In the genomic region with DNA sequence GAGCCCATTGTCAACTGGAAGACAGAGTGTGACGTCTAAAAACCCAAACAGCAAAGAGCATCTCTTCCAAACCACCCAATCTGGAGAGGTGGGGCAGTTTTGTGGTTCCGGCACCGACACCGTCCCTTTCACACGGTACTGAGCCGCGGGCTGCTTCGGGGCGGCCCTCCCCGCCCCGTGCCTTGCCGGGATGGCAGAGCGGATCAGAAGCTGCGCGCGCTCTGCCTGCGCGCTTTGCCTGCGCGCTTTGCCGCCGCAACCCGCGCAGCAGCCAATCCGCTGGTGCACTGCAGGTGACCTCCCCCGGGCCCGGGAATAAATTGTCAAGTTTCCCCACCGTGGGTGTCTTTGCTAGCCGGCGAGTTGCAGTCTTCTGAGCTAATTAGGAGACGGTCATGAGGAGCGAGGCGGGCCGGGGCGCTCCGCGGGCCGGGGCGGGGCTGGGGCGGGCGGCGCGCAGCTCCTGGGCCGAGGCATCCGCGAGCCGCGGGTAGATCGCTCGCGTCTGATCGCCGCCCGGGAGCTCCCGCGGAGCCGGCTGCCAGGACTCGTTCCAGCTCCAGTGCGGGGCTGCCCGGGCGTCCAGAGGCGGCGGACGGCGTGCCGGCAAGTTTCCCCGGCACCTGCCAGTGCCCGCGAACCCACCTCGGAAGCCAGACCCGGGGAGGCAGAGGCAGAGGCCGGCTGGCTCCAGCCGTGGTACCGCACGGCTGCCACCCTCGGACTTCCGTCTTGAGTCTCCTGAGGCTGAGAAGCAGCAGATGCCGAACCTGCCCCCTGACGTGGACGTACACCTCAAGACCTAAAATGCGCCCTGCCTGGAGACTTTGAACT, we compare ENCODE assay signal across 10 cellular contexts.
DNase-seq lines count a peak whose midpoint lies in the region; ATAC-seq and TF ChIP-seq lines count a peak whose summit lies in the region.
"Had no signal": no experiment of that assay in that cellular context is flagged by ENCODE, and none has a peak within 500 bp of the region (broad histone marks: within the 10 kb centered on the region; RNA-seq: fewer than 3 reads in every experiment).

No MANE protein-coding gene starts in this region.

- no peaks in the 10 kb centered on the region for H3K36me3 ChIP-seq in urinary bladder (ENCODE audit: insufficient read depth)

- peak overlapping the region; percentile 40 for H3K4me3 ChIP-seq in urinary bladder (ENCODE audit: low read depth, low read length)
- H3K4me3 ChIP-seq: K562 had no signal

- H3K4me1 Mint-ChIP-seq in mesothelial cell of epicardium = peaks cover 23% of the 10 kb centered on the region

- peaks cover 6% of the 10 kb centered on the region for H3K9me3 Mint-ChIP-seq in mesothelial cell of epicardium

- TF ChIP-seq CTCF in mesothelial cell of epicardium (IDR thresholded peaks at IDR 0.05; ENCODE audit: unreplicated experiment) = no peak

- H3K4me3 Mint-ChIP-seq in mesothelial cell of epicardium = peak overlapping the region; percentile 61

- peaks cover 54% of the 10 kb centered on the region for H3K27me3 Mint-ChIP-seq in mesothelial cell of epicardium (ENCODE audit: low read depth)

- no peaks in the 10 kb centered on the region for H3K4me1 ChIP-seq in urinary bladder (ENCODE audit: insufficient read depth)

- ATAC-seq in GM18519 (IDR thresholded peaks at IDR 0.05; ENCODE audit: low FRiP score, unreplicated experiment) (peak; percentile 36), GM19452 (IDR thresholded peaks at IDR 0.05; ENCODE audit: unreplicated experiment) (no peak)
- ATAC-seq: K562 had no signal

- peaks cover 9% of the 10 kb centered on the region for H3K36me3 Mint-ChIP-seq in mesothelial cell of epicardium

- DNase-seq in NCI-H1694 treated with DMSO at 0.1 percent for 48 hours (lab: John Stamatoyannopoulos, UW) (peak; percentile 49), caudate nucleus (lab: John Stamatoyannopoulos, UW) (peak in 37 of 61 donors; percentile 5 to 76 (median 45)), mesothelial cell of epicardium (ENCODE audit: low spot score in 2 of 2, unreplicated experiment in 2 of 2) (peak in 1 of 2 experiments; percentile 46), NOMO-1 (lab: John Stamatoyannopoulos, UW; ENCODE audit: unreplicated experiment in 2 of 2) (no peak), NCI-H446 treated with DMSO at 0.1 percent for 48 hours (lab: John Stamatoyannopoulos, UW) (no peak)

- WGBS in urinary bladder = 5% methylated on average over 81 of the region's 81 CpGs

- H3K27ac ChIP-seq in caudate nucleus (ENCODE audit: low read depth, low read length) (no peak overlapping the region), urinary bladder (ENCODE audit: low read depth) (no peak overlapping the region)
- H3K27ac ChIP-seq: epithelial cell of prostate had no signal

- no peak overlapping the region for H3K27ac Mint-ChIP-seq in mesothelial cell of epicardium

Comparison
In these comparisons a context has a peak if more than half of its experiments do, and no peak if none do; other contexts are left out.
1. DNase-seq: peak in NCI-H1694 treated with DMSO at 0.1 percent for 48 hours (single experiment) and caudate nucleus (37 of 61); none in NOMO-1 (0 of 2) and NCI-H446 treated with DMSO at 0.1 percent for 48 hours (single experiment).